Comparison of ENCODE assay signal across 15 cellular contexts in the genomic region with DNA sequence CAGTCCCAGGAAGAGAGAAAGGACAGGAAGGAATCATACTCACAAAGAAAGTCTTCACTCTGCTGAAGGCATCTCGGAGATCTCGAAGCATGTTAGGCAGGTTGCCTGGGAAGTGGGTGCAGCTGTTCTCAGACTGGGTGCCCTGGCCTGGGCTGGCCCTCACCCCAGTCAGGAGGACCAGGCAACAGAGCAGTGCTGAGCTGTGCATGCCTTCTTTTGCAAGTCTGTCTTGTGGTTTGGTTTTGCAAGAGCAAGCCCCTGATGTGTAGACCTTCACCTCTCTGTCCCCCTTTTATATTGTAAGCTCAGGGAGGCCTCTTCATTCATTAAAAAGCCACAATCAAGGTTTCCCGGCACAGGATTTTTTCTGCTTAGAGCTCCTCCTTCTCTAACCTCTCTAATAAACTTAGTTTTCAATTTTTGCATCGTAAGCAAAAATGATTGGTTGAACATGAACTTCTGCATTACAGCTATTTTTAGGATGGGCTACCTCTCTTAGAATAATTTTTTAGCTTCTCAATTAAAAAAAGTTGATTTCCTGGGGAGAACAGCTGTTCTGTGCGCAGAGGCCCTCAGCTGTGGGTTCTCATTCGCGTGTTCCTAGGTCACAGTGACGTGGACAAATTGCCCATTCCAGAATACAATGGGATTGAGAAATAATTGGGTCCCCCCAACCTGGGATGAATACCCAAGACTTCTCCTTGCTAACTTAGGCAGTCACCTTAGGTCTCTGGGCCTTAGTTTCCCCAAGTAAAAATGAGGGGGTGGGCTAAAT. TPM values are rescaled to one million over a fixed set of nuclear protein-coding genes. Genes with fewer than 3 reads are reported as not detected.
DNase-seq lines count a peak whose midpoint lies in the region; ATAC-seq, FAIRE-seq and TF ChIP-seq lines count a peak whose summit lies in the region.
"Had no signal": no experiment of that assay in that cellular context is flagged by ENCODE, and none has a peak within 500 bp of the region (broad histone marks: within the 10 kb centered on the region; RNA-seq: fewer than 3 reads in every experiment).

A gene (minus strand): TSS at position 267 of the 775 bp plus-strand sequence. CDS start 59 bp downstream, at position 208.

- no peak within 1 kb of the TSS for H3K4me2 ChIP-seq in astrocyte (ENCODE audit: low read length)
- H3K4me2 ChIP-seq: hepatocyte had no signal

- peaks cover 0 to 1% (median 0%) of the 10 kb centered on the region in 7 donors for H3K9me3 Mint-ChIP-seq in CD4-positive, CD25-positive, alpha-beta regulatory T cell
- H3K9me3 Mint-ChIP-seq in astrocyte (ENCODE audit: unreplicated experiment) (no peaks in the 10 kb centered on the region), nephron progenitor cell (no peaks in the 10 kb centered on the region)
- H3K9me3 Mint-ChIP-seq: activated T-helper 2 cell treated with anti-CD3 and anti-CD28 coated beads, Interferon-gamma antibody, Interleukin-2, Interleukin-4, amounts not matched to agents 10 μg/mL and 5 μg/mL and 100 μg/mL, durations not matched to agents 14 hours and 24 hours and 36 hours; T-cell had no signal

- no peak within 1 kb of the TSS for H3K27ac ChIP-seq in CD4-positive, CD25-positive, alpha-beta regulatory T cell (ENCODE audit: insufficient read depth, low read length, poor library complexity, severe bottlenecking)
- H3K27ac ChIP-seq in astrocyte (ENCODE audit: low read depth, low read length) = no peak within 1 kb of the TSS
- H3K27ac ChIP-seq: hepatocyte, HL-60 had no signal

- no peak for ATAC-seq in CD4-positive, CD25-positive, alpha-beta regulatory T cell (ENCODE audit: low read depth in 2 of 2)
- no peak for ATAC-seq in GM21737 (IDR thresholded peaks at IDR 0.05; ENCODE audit: unreplicated experiment)
- ATAC-seq in HG03045 (IDR thresholded peaks at IDR 0.05; ENCODE audit: unreplicated experiment) = no peak
- ATAC-seq: T-cell had no signal

- peak within 1 kb of the TSS in 2 of 3 donors; percentile 55 to 72 for H3K27ac Mint-ChIP-seq in CD4-positive, CD25-positive, alpha-beta regulatory T cell
- H3K27ac Mint-ChIP-seq in astrocyte (ENCODE audit: unreplicated experiment) = no peak within 1 kb of the TSS
- peak within 1 kb of the TSS; percentile 56 for H3K27ac Mint-ChIP-seq in nephron progenitor cell

- H3K79me2 ChIP-seq in astrocyte (ENCODE audit: insufficient read depth, low read length) = no peaks in the 10 kb centered on the region
- H3K79me2 ChIP-seq: hepatocyte had no signal

- no peak for FAIRE-seq in astrocyte (lab: Jason Lieb, UNC)

- no peaks in the 10 kb centered on the region for H4K20me1 ChIP-seq in astrocyte (ENCODE audit: insufficient read depth, low read length)

- H3K9ac ChIP-seq in astrocyte (ENCODE audit: low read length) = no peak within 1 kb of the TSS

- no peak for DNase-seq in CD4-positive, CD25-positive, alpha-beta regulatory T cell
- DNase-seq in astrocyte (ENCODE audit: low read depth) (no peak), nephron progenitor cell (no peak), ecto neural progenitor cell (ENCODE audit: low spot score) (no peak), H4 (ENCODE audit: low spot score) (no peak)
- DNase-seq: NCI-H2029 treated with DMSO at 0.1 percent for 48 hours; stimulated activated CD4-positive, alpha-beta T cell treated with anti-CD3 and anti-CD28 coated beads, Interleukin-2, amount 100 ng/mL, for 24 hours; T-cell had no signal

- no peaks in the 10 kb centered on the region for H3K27me3 ChIP-seq in CD4-positive, CD25-positive, alpha-beta regulatory T cell (ENCODE audit: control insufficient read depth, insufficient read depth, low read length)
- H3K27me3 ChIP-seq in astrocyte (ENCODE audit: insufficient read depth, low read length) = peaks cover 50% of the 10 kb centered on the region
- H3K27me3 ChIP-seq: hepatocyte had no signal

- H3K9me3 ChIP-seq in CD4-positive, CD25-positive, alpha-beta regulatory T cell (ENCODE audit: control insufficient read depth in 2 of 2, low read length in 2 of 2) = no peaks in the 10 kb centered on the region
- H3K9me3 ChIP-seq in astrocyte (ENCODE audit: insufficient read depth, low read depth, low read length) = no peaks in the 10 kb centered on the region

- H3K4me1 ChIP-seq in CD4-positive, CD25-positive, alpha-beta regulatory T cell (ENCODE audit: control insufficient read depth, insufficient read depth, low read length, poor library complexity, severe bottlenecking) = peaks cover 53% of the 10 kb centered on the region
- peaks cover 8% of the 10 kb centered on the region for H3K4me1 ChIP-seq in astrocyte (ENCODE audit: insufficient read depth, low read length)

- H3K36me3 ChIP-seq in CD4-positive, CD25-positive, alpha-beta regulatory T cell (ENCODE audit: control insufficient read depth, insufficient read depth, low read length) = no peaks in the 10 kb centered on the region
- no peaks in the 10 kb centered on the region for H3K36me3 ChIP-seq in astrocyte (ENCODE audit: insufficient read depth, low read length)

- no peaks in the 10 kb centered on the region for H3K27me3 Mint-ChIP-seq in CD4-positive, CD25-positive, alpha-beta regulatory T cell
- H3K27me3 Mint-ChIP-seq in astrocyte (ENCODE audit: low read depth, unreplicated experiment) = peaks cover 66% of the 10 kb centered on the region
- H3K27me3 Mint-ChIP-seq in nephron progenitor cell (ENCODE audit: low read depth, poor library complexity) = peaks cover 13% of the 10 kb centered on the region
- H3K27me3 Mint-ChIP-seq: T-cell had no signal

- no peak within 1 kb of the TSS for H2AFZ ChIP-seq in astrocyte (ENCODE audit: low read depth, low read length)
- H2AFZ ChIP-seq: hepatocyte had no signal

- no peaks in the 10 kb centered on the region for H3K36me3 Mint-ChIP-seq in CD4-positive, CD25-positive, alpha-beta regulatory T cell
- H3K36me3 Mint-ChIP-seq in astrocyte (ENCODE audit: low read depth, unreplicated experiment) = no peaks in the 10 kb centered on the region
- H3K36me3 Mint-ChIP-seq in nephron progenitor cell (ENCODE audit: low read depth) = no peaks in the 10 kb centered on the region
- H3K36me3 Mint-ChIP-seq: T-cell had no signal

- no peak for TF ChIP-seq CTCF in astrocyte (IDR thresholded peaks at IDR 0.05; ENCODE audit: insufficient read depth, low read depth, low read length)
- no peak for TF ChIP-seq CTCF in nephron progenitor cell (IDR thresholded peaks at IDR 0.05)

- peak; percentile 62 for TF ChIP-seq POLR2A in GM19193 (IDR thresholded peaks at IDR 0.05; ENCODE audit: extremely low read depth, insufficient read depth, insufficient read length)

- H3K4me3 ChIP-seq in CD4-positive, CD25-positive, alpha-beta regulatory T cell (ENCODE audit: low read depth, low read length) = no peak within 1 kb of the TSS
- H3K4me3 ChIP-seq in astrocyte (ENCODE audit: insufficient read depth, low read depth, low read length) = no peak within 1 kb of the TSS
- H3K4me3 ChIP-seq: hepatocyte had no signal

- H3K4me1 Mint-ChIP-seq in CD4-positive, CD25-positive, alpha-beta regulatory T cell = peaks cover 20 to 65% (median 38%) of the 10 kb centered on the region in 4 donors
- H3K4me1 Mint-ChIP-seq in astrocyte (ENCODE audit: low read depth, unreplicated experiment) (peaks cover 21% of the 10 kb centered on the region), nephron progenitor cell (peaks cover 60% of the 10 kb centered on the region)

- peak within 1 kb of the TSS in 3 of 4 donors; percentile 9 to 69 (median 18) for H3K4me3 Mint-ChIP-seq in CD4-positive, CD25-positive, alpha-beta regulatory T cell
- H3K4me3 Mint-ChIP-seq in astrocyte (ENCODE audit: unreplicated experiment) (peak within 1 kb of the TSS; percentile 35), nephron progenitor cell (no peak within 1 kb of the TSS)

RNA-seq across cellular contexts. Expression of the gene that starts here (rescaled TPM):
- total RNA-seq in CD4-positive, CD25-positive, alpha-beta regulatory T cell = 7.0 TPM
- 1 to 10 TPM in 2 of 4 donors, under 1 TPM in 2; 0.60 to 4.4 (median 2.0) TPM for polyA plus RNA-seq in CD4-positive, CD25-positive, alpha-beta regulatory T cell
- not detected in 2 replicates for total RNA-seq in astrocyte
- not detected in 2 replicates for total RNA-seq in H4 (2014; rRNA removed; shearing (Covaris generic))
- total RNA-seq: hepatocyte had no signal
- polyA plus RNA-seq: neural cell had no signal
